Comparison of ENCODE assay signal across 8 cellular contexts in the genomic region with DNA sequence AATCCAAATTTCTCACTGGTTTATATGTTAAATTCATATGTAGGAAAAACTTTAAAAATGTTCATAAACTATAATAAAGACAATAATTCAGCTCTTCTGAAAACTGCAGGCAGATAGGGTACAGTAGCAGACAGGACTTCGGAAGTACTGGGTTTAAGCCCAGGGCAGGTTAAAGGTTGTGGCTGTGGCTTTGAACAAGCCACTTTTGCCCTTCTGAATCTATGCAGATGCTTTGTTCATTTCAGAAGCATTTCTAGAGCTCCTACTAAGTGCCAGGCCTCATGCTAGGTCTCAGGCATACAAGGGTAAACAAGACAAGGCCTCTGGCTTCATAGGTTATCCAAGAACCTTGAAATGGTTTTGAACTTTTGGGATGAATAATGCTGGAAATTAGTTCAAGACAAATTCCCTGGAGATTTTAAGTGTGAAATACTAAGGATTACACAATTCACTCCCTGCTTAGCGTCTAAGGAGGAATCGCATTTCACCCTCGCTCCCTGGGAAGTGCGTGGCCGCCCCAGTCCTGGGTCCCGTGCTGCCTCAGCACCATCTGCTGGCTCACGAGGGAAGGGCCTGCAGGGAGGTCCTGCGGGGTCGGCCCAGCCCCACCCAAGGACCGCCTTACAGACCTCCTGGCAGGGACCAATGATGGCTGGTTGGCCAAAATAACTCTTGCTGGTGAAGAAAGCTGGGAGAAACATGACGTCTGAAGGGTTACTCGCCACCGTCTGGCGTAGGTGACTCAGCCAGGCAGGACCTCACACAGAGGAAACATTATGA.
DNase-seq lines count a peak whose midpoint lies in the region; ATAC-seq, FAIRE-seq and TF ChIP-seq lines count a peak whose summit lies in the region.

No MANE protein-coding gene starts in this region.

- H4K20me1 ChIP-seq in IMR-90 (ENCODE audit: insufficient read depth, low read length) = no peaks in the 10 kb centered on the region
- H4K20me1 ChIP-seq in astrocyte (ENCODE audit: insufficient read depth, low read length) = no peaks in the 10 kb centered on the region

- no peak overlapping the region for H2BK120ac ChIP-seq in IMR-90 (ENCODE audit: low read depth, low read length)

- no peak overlapping the region for H4K91ac ChIP-seq in IMR-90 (ENCODE audit: insufficient read depth, low read depth, low read length)

- no peaks in the 10 kb centered on the region for H3K9me1 ChIP-seq in IMR-90 (ENCODE audit: insufficient read depth, low read length)

- H3K56ac ChIP-seq in IMR-90 (ENCODE audit: extremely low read depth, insufficient read depth, low read length) = no peak overlapping the region

- H2AFZ ChIP-seq in IMR-90 (replicated peaks; ENCODE audit: low read length, poor library complexity) (peak overlapping the region; percentile 36), astrocyte (ENCODE audit: low read depth, low read length) (no peak overlapping the region)

- no peak overlapping the region for H3K4me3 ChIP-seq in AG04450 (ENCODE audit: low read depth, low read length)
- no peak overlapping the region for H3K4me3 ChIP-seq in IMR-90 (ENCODE audit: insufficient read depth, low read depth, low read length)
- H3K4me3 ChIP-seq in astrocyte (ENCODE audit: insufficient read depth, low read depth, low read length) = no peak overlapping the region

- no peak overlapping the region for H2BK20ac ChIP-seq in IMR-90 (ENCODE audit: low read depth, low read length)

- H3K9ac ChIP-seq in IMR-90 (ENCODE audit: low read depth, low read length) (no peak overlapping the region), astrocyte (ENCODE audit: low read length) (no peak overlapping the region)

- no peak overlapping the region for H4K5ac ChIP-seq in IMR-90 (ENCODE audit: low read depth, low read length)

- no peaks in the 10 kb centered on the region for H3K79me1 ChIP-seq in IMR-90 (ENCODE audit: low read depth in 1 of 2, low read length in 2 of 2)

- ATAC-seq in GM18858 (IDR thresholded peaks at IDR 0.05; ENCODE audit: unreplicated experiment) = peak; percentile 58
- ATAC-seq in IMR-90 (ENCODE audit: low read depth) = peak; percentile 98
- peak; percentile 71 for ATAC-seq in stimulated activated memory B cell treated with anti-CD40 and anti-IgM and Interleukin-4, amounts not matched to agents 10 μg/mL and 1 μg/mL and 100 μg/mL, for 72 hours
- no peak for ATAC-seq in HG03135 (IDR thresholded peaks at IDR 0.05; ENCODE audit: unreplicated experiment)
- no peak for ATAC-seq in activated T-helper 17 cell treated with anti-CD3 and anti-CD28 coated beads, Interleukin-2, amount 50 U/mL, for 72 hours (replicated peaks)

- no peak overlapping the region for H3K18ac ChIP-seq in IMR-90 (ENCODE audit: low read depth, low read length)

- H3K9me3 Mint-ChIP-seq in astrocyte (ENCODE audit: unreplicated experiment) = no peaks in the 10 kb centered on the region
- peaks cover 6% of the 10 kb centered on the region for H3K9me3 Mint-ChIP-seq in stimulated activated memory B cell treated with anti-CD40 and anti-IgM and Interleukin-4, amounts not matched to agents 10 μg/mL and 1 μg/mL and 100 μg/mL, for 72 hours
- H3K9me3 Mint-ChIP-seq in activated T-helper 17 cell treated with anti-CD3 and anti-CD28 coated beads, Interleukin-2, amount 50 U/mL, for 72 hours = peaks cover 16% of the 10 kb centered on the region

- TF ChIP-seq RAD21 in IMR-90 (IDR thresholded peaks at IDR 0.05; ENCODE audit: low read length) = peak; percentile 67

- dilution Hi-C loops in IMR-90 (cut with HindIII; ENCODE audit: low sequenced_read_pairs, unreplicated experiment) = no loop called here

- no peak overlapping the region for H3K14ac ChIP-seq in IMR-90 (replicated peaks; ENCODE audit: low read depth, low read length)

- no peak overlapping the region for H3K27ac Mint-ChIP-seq in astrocyte (ENCODE audit: unreplicated experiment)
- H3K27ac Mint-ChIP-seq in stimulated activated memory B cell treated with anti-CD40 and anti-IgM and Interleukin-4, amounts not matched to agents 10 μg/mL and 1 μg/mL and 100 μg/mL, for 72 hours = no peak overlapping the region
- no peak overlapping the region for H3K27ac Mint-ChIP-seq in activated T-helper 17 cell treated with anti-CD3 and anti-CD28 coated beads, Interleukin-2, amount 50 U/mL, for 72 hours

- POLR2A ChIA-PET in AG04450 (lab: Yijun Ruan, JAX) = no interaction called here
- POLR2A ChIA-PET in IMR-90 (lab: Charles Lee; ENCODE audit: unreplicated experiment) = interaction anchor here (0.6 kb wide), 1 partner anchor 1970 kb away, joined by 3 read pairs; no protein-coding TSS in a partner anchor

- peaks cover 5% of the 10 kb centered on the region for H3K4me1 Mint-ChIP-seq in astrocyte (ENCODE audit: low read depth, unreplicated experiment)
- no peaks in the 10 kb centered on the region for H3K4me1 Mint-ChIP-seq in stimulated activated memory B cell treated with anti-CD40 and anti-IgM and Interleukin-4, amounts not matched to agents 10 μg/mL and 1 μg/mL and 100 μg/mL, for 72 hours
- no peaks in the 10 kb centered on the region for H3K4me1 Mint-ChIP-seq in activated T-helper 17 cell treated with anti-CD3 and anti-CD28 coated beads, Interleukin-2, amount 50 U/mL, for 72 hours

- no peak overlapping the region for H2BK5ac ChIP-seq in IMR-90 (ENCODE audit: low read depth, low read length, poor library complexity, severe bottlenecking)

- H3K79me2 ChIP-seq in astrocyte (ENCODE audit: insufficient read depth, low read length) = no peaks in the 10 kb centered on the region

- H3K4me3 Mint-ChIP-seq in astrocyte (ENCODE audit: unreplicated experiment) = no peak overlapping the region
- H3K4me3 Mint-ChIP-seq in stimulated activated memory B cell treated with anti-CD40 and anti-IgM and Interleukin-4, amounts not matched to agents 10 μg/mL and 1 μg/mL and 100 μg/mL, for 72 hours = no peak overlapping the region
- H3K4me3 Mint-ChIP-seq in activated T-helper 17 cell treated with anti-CD3 and anti-CD28 coated beads, Interleukin-2, amount 50 U/mL, for 72 hours = no peak overlapping the region

- no peak overlapping the region for H2AK9ac ChIP-seq in IMR-90 (replicated peaks; ENCODE audit: low read depth, low read length, poor library complexity)

- no peak for FAIRE-seq in astrocyte (lab: Jason Lieb, UNC)

- H3K36me3 Mint-ChIP-seq in astrocyte (ENCODE audit: low read depth, unreplicated experiment) = no peaks in the 10 kb centered on the region
- H3K36me3 Mint-ChIP-seq in stimulated activated memory B cell treated with anti-CD40 and anti-IgM and Interleukin-4, amounts not matched to agents 10 μg/mL and 1 μg/mL and 100 μg/mL, for 72 hours = no peaks in the 10 kb centered on the region
- H3K36me3 Mint-ChIP-seq in activated T-helper 17 cell treated with anti-CD3 and anti-CD28 coated beads, Interleukin-2, amount 50 U/mL, for 72 hours (ENCODE audit: low read depth) = no peaks in the 10 kb centered on the region

- BruUV-seq in IMR-90 (replicated peaks; lab: Mats Ljungman, UMichigan) = no TSS peak

- no peak for TF ChIP-seq POLR2A in IMR-90 (IDR thresholded peaks at IDR 0.05; ENCODE audit: low read depth, low read length)

- H2BK15ac ChIP-seq in IMR-90 (ENCODE audit: low read depth, low read length) = no peak overlapping the region

- 30% methylated on average over 4 of the region's 15 CpGs; no CpG with 5 or more reads in 1 of the 2 experiments for WGBS in IMR-90 (ENCODE audit: extremely low coverage in 2 of 2, insufficient read length in 1 of 2), 2 experiments

- H2AK5ac ChIP-seq in IMR-90 (ENCODE audit: low read depth, low read length) = no peak overlapping the region

- no peak overlapping the region for H3K4ac ChIP-seq in IMR-90 (ENCODE audit: low read depth, low read length)

- no peaks in the 10 kb centered on the region for H3K27me3 ChIP-seq in AG04450 (ENCODE audit: control insufficient read depth, insufficient read depth, low read length)
- peaks cover 2% of the 10 kb centered on the region; the same call in 1 of the 2 replicates for H3K27me3 ChIP-seq in IMR-90 (ENCODE audit: control insufficient read depth, insufficient read depth, low read length)
- no peaks in the 10 kb centered on the region for H3K27me3 ChIP-seq in astrocyte (ENCODE audit: insufficient read depth, low read length)

- DNase-seq in AG04450 (ENCODE audit: low read depth, low spot score) (peak; percentile 3), IMR-90 (peak; percentile 67), astrocyte (ENCODE audit: low read depth) (peak; percentile 42), iPS-NIHi7 (ENCODE audit: extremely low spot score) (peak; percentile 94)

- peaks cover 5% of the 10 kb centered on the region for H3K27me3 Mint-ChIP-seq in astrocyte (ENCODE audit: low read depth, unreplicated experiment)
- no peaks in the 10 kb centered on the region for H3K27me3 Mint-ChIP-seq in stimulated activated memory B cell treated with anti-CD40 and anti-IgM and Interleukin-4, amounts not matched to agents 10 μg/mL and 1 μg/mL and 100 μg/mL, for 72 hours
- peaks cover 3% of the 10 kb centered on the region for H3K27me3 Mint-ChIP-seq in activated T-helper 17 cell treated with anti-CD3 and anti-CD28 coated beads, Interleukin-2, amount 50 U/mL, for 72 hours

- intact Hi-C loops in IMR-90 (cut with micrococcal nuclease) = loop anchor here (1.0 to 5.0 kb wide), 3 partner anchors 265 to 614 kb away; no protein-coding TSS in a partner anchor

- H3K27ac ChIP-seq in AG04450 (ENCODE audit: low read depth, low read length) (no peak overlapping the region), IMR-90 (ENCODE audit: insufficient read depth, low read length) (no peak overlapping the region), astrocyte (ENCODE audit: low read depth, low read length) (no peak overlapping the region)

- H3K9me3 ChIP-seq in AG04450 (ENCODE audit: control insufficient read depth, insufficient read depth, low read length) = no peaks in the 10 kb centered on the region
- no peaks in the 10 kb centered on the region for H3K9me3 ChIP-seq in IMR-90 (ENCODE audit: control insufficient read depth, insufficient read depth, low read length)
- H3K9me3 ChIP-seq in astrocyte (ENCODE audit: insufficient read depth, low read depth, low read length) = no peaks in the 10 kb centered on the region

- CTCF ChIA-PET in AG04450 (lab: Charles Lee) (interaction anchor here (1.1 to 1.5 kb wide), 2 partner anchors 246 to 404 kb away, joined by 3 to 4 read pairs; no protein-coding TSS in a partner anchor), IMR-90 (lab: Yijun Ruan, JAX) (interaction anchor here (1.2 kb wide), 1 partner anchor 614 kb away, joined by 3 read pairs; no protein-coding TSS in a partner anchor)

- H3K36me3 ChIP-seq in IMR-90 (ENCODE audit: control insufficient read depth, insufficient read depth, low read length) (no peaks in the 10 kb centered on the region), astrocyte (ENCODE audit: insufficient read depth, low read length) (no peaks in the 10 kb centered on the region)

- no peak overlapping the region for H4K8ac ChIP-seq in IMR-90 (ENCODE audit: low read depth in 2 of 2, low read length in 2 of 2)

- no peak overlapping the region for H3K23ac ChIP-seq in IMR-90 (ENCODE audit: low read depth, low read length)

- H3K4me2 ChIP-seq in IMR-90 (ENCODE audit: low read depth, low read length) = peak overlapping the region; percentile 16; the same call in 1 of the 2 replicates
- no peak overlapping the region for H3K4me2 ChIP-seq in astrocyte (ENCODE audit: low read length)

- H3K4me1 ChIP-seq in IMR-90 (ENCODE audit: control insufficient read depth, insufficient read depth, low read length) (no peaks in the 10 kb centered on the region), astrocyte (ENCODE audit: insufficient read depth, low read length) (no peaks in the 10 kb centered on the region)

- TF ChIP-seq CTCF in AG04450 (IDR thresholded peaks at IDR 0.05; ENCODE audit: low read depth, low read length) (peak; percentile 54), IMR-90 (conservative IDR thresholded peaks at IDR 0.05; ENCODE audit: low read depth, low read length) (peak; percentile 54), astrocyte (IDR thresholded peaks at IDR 0.05; ENCODE audit: insufficient read depth, low read depth, low read length) (peak; percentile 37)

- in situ Hi-C loops in IMR-90 (cut with MboI; ENCODE audit: low sequenced_read_pairs) = no loop called here

Comparison
In these comparisons a context has a peak if more than half of its experiments do, and no peak if none do; other contexts are left out.
1. DNase-seq: peak in every context shown above with its lines; median percentile 94 in iPS-NIHi7; 67 in IMR-90; 42 in astrocyte; 3 in AG04450.
2. ATAC-seq: peak in GM18858 (single experiment), IMR-90 (single experiment) and stimulated activated memory B cell treated with anti-CD40 and anti-IgM and Interleukin-4, amounts not matched to agents 10 μg/mL and 1 μg/mL and 100 μg/mL, for 72 hours (single experiment); none in HG03135 (single experiment) and activated T-helper 17 cell treated with anti-CD3 and anti-CD28 coated beads, Interleukin-2, amount 50 U/mL, for 72 hours (single experiment).
3. Peak in every context shown above with its lines, with median percentiles within 50 percentile points of each other: CTCF ChIP-seq.